In genomic region chr10:1534820-1535219, GRCh38 we compare ENCODE assay signal across 22 cellular contexts.
"Had no signal": no experiment of that assay in that cellular context is flagged by ENCODE, and none has a peak within 500 bp of the region (broad histone marks: within the 10 kb centered on the region; RNA-seq: fewer than 3 reads in every experiment).

No MANE protein-coding gene starts in this region.

- H3K4me1 Mint-ChIP-seq: naive thymus-derived CD8-positive, alpha-beta T cell; stimulated activated naive CD8-positive, alpha-beta T cell treated with anti-CD3 and anti-CD28 coated beads, Interleukin-15, amount 100 ng/mL, for 72 hours had no signal

- H3K4me1 ChIP-seq: gastrocnemius medialis, left lung, psoas muscle, suprapubic skin had no signal

- H3K27me3 ChIP-seq: gastrocnemius medialis had no signal

- H3K9me3 Mint-ChIP-seq: naive thymus-derived CD8-positive, alpha-beta T cell; stimulated activated naive CD8-positive, alpha-beta T cell treated with anti-CD3 and anti-CD28 coated beads, Interleukin-15, amount 100 ng/mL, for 72 hours had no signal

- DNase-seq: central memory CD4-positive, alpha-beta T cell; effector CD4-positive, alpha-beta T cell; foreskin fibroblast; gastrocnemius medialis; left cardiac atrium; left lung; mammary epithelial cell; mesendoderm; naive thymus-derived CD8-positive, alpha-beta T cell; nephron progenitor cell; right cardiac atrium; small intestine; stimulated activated CD4-positive, alpha-beta T cell treated with anti-CD3 and anti-CD28 coated beads, Interleukin-12 subunit alpha, Interleukin-12 subunit beta, amount 100 ng/mL, for 4 hours; stimulated activated CD4-positive, alpha-beta T cell treated with anti-CD3 and anti-CD28 coated beads, Interleukin-1b, Interleukin-23, amount 100 ng/mL, for 48 hours; stimulated activated CD4-positive, alpha-beta T cell treated with anti-CD3 and anti-CD28 coated beads, Interleukin-4, amount 100 ng/mL, for 1 hour; stimulated activated CD8-positive, alpha-beta memory T cell treated with anti-CD3 and anti-CD28 coated beads, Interleukin-4, amount 100 ng/mL, for 48 hours; stimulated activated naive CD4-positive, alpha-beta T cell; stimulated activated naive CD8-positive, alpha-beta T cell treated with anti-CD3 and anti-CD28 coated beads, Interleukin-15, amount 100 ng/mL, for 72 hours; trophoblast cell had no signal

- H3K36me3 Mint-ChIP-seq: naive thymus-derived CD8-positive, alpha-beta T cell had no signal

- H3K4me3 ChIP-seq: dorsolateral prefrontal cortex, gastrocnemius medialis, left lung, psoas muscle, suprapubic skin had no signal

- H3K9me3 ChIP-seq: gastrocnemius medialis, left lung, psoas muscle, suprapubic skin had no signal

- H3K4me3 Mint-ChIP-seq: naive thymus-derived CD8-positive, alpha-beta T cell; nephron progenitor cell; stimulated activated naive CD8-positive, alpha-beta T cell treated with anti-CD3 and anti-CD28 coated beads, Interleukin-15, amount 100 ng/mL, for 72 hours had no signal

- H3K27ac ChIP-seq: dorsolateral prefrontal cortex, gastrocnemius medialis, left lung, psoas muscle, suprapubic skin had no signal

- H3K36me3 ChIP-seq: gastrocnemius medialis, left lung, suprapubic skin had no signal

- ATAC-seq: gastrocnemius medialis; left cardiac atrium; left lung; naive thymus-derived CD8-positive, alpha-beta T cell; psoas muscle; right cardiac atrium; stimulated activated naive CD8-positive, alpha-beta T cell treated with anti-CD3 and anti-CD28 coated beads, Interleukin-15, amount 100 ng/mL, for 72 hours had no signal

- H3K27ac Mint-ChIP-seq: naive thymus-derived CD8-positive, alpha-beta T cell; stimulated activated naive CD8-positive, alpha-beta T cell treated with anti-CD3 and anti-CD28 coated beads, Interleukin-15, amount 100 ng/mL, for 72 hours had no signal
